In genomic region chr4:180665994-180666818, GRCh38 we compare ENCODE assay signal across 8 cellular contexts.
DNase-seq lines count a peak whose midpoint lies in the region; ATAC-seq, FAIRE-seq and TF ChIP-seq lines count a peak whose summit lies in the region.

No MANE protein-coding gene starts in this region.

- no peak overlapping the region for H3K27ac Mint-ChIP-seq in activated CD4-positive, alpha-beta T cell treated with anti-CD3 and anti-CD28 coated beads, Interleukin-2, amount 10 ng/mL, durations not matched to agents 7 days and 5 days

- H3K4me3 ChIP-seq in K562 (no peak overlapping the region), right lobe of liver (no peak overlapping the region)

- H3K9me3 Mint-ChIP-seq in activated CD4-positive, alpha-beta T cell treated with anti-CD3 and anti-CD28 coated beads, Interleukin-2, amount 10 ng/mL, durations not matched to agents 7 days and 5 days = no peaks in the 10 kb centered on the region

- CTCF ChIA-PET in activated CD4-positive, alpha-beta T cell treated with anti-CD3 and anti-CD28 coated beads, Interleukin-2, amount 10 ng/mL, durations not matched to agents 7 days and 5 days (lab: Charles Lee) = interaction anchor here (1.3 kb wide), 1 partner anchor 8 kb away, joined by 3 read pairs; no protein-coding TSS in a partner anchor
- CTCF ChIA-PET in K562 (lab: Yijun Ruan, JAX; ENCODE audit: low intra/inter-chr PET ratio) = no interaction called here

- no peaks in the 10 kb centered on the region for H3K27me3 ChIP-seq in K562 (ENCODE audit: control insufficient read depth in 2 of 2, insufficient read depth in 2 of 2, low read length in 2 of 2)
- no peaks in the 10 kb centered on the region for H3K27me3 ChIP-seq in right lobe of liver

- TF ChIP-seq CTCF in GM20000 (IDR thresholded peaks at IDR 0.05; ENCODE audit: extremely low read depth, missing control alignments) = peak; percentile 67
- peak in 2 of 3 experiments; percentile 36 to 40; a peak in 3 of 6 replicates for TF ChIP-seq CTCF in K562 (IDR thresholded peaks at IDR 0.05 in 2 of 3, conservative IDR thresholded peaks at IDR 0.05 in 1 of 3; ENCODE audit: insufficient read depth in 2 of 3, low read depth in 1 of 3, low read length in 3 of 3)
- peak; percentile 34 to 63 (median 54) for TF ChIP-seq CTCF in right lobe of liver (IDR thresholded peaks at IDR 0.05)

- DNase-seq in activated CD4-positive, alpha-beta T cell treated with anti-CD3 and anti-CD28 coated beads, Interleukin-2, amount 10 ng/mL, durations not matched to agents 7 days and 5 days = peak; percentile 27
- no peak for DNase-seq in activated CD4-positive, alpha-beta T cell treated with anti-CD3 and anti-CD28 coated beads, Interleukin-2, amount 50 U/mL, for 4 hours
- DNase-seq in GM20000 (ENCODE audit: low spot score) (peak; percentile 45), NCI-H748 (lab: John Stamatoyannopoulos, UW; ENCODE audit: unreplicated experiment) (peak; percentile 75), K562 (ENCODE audit: extremely low read depth in 1 of 4, low spot score in 3 of 4) (peak; percentile 12 to 45 (median 27)), right lobe of liver (no peak), middle frontal gyrus (ENCODE audit: extremely low spot score, low spot score) (no peak)

- WGBS in K562 (ENCODE audit: insufficient coverage, low coverage, missing lambda C conversion rate) = 3% methylated on average over 7 of the region's 7 CpGs
- 14% methylated on average over 7 of the region's 7 CpGs for WGBS in right lobe of liver (ENCODE audit: insufficient coverage, low coverage, low lambda C conversion rate, missing lambda C conversion rate)

- H2AFZ ChIP-seq in K562 (ENCODE audit: low read depth, low read length) = no peak overlapping the region

- BruUV-seq in K562 (replicated peaks; lab: Mats Ljungman, UMichigan) = no TSS peak

- no peak overlapping the region for H3K4me2 ChIP-seq in K562 (ENCODE audit: insufficient read depth, low read length)

- TF ChIP-seq POLR2A in K562 (conservative IDR thresholded peaks at IDR 0.05) (no peak), right lobe of liver (IDR thresholded peaks at IDR 0.05) (no peak)

- in situ Hi-C loops in K562 (cut with MboI) = no loop called here

- no peak overlapping the region for H3K9ac ChIP-seq in K562 (ENCODE audit: insufficient read depth in 1 of 2, low read depth in 2 of 2, low read length in 2 of 2)

- peak; percentile 87 for ATAC-seq in HG03460 (IDR thresholded peaks at IDR 0.05; ENCODE audit: unreplicated experiment)
- peak; percentile 57; the same call in 1 of the 3 replicates for ATAC-seq in K562
- peak; percentile 71 to 88 (median 79) for ATAC-seq in right lobe of liver

- no peaks in the 10 kb centered on the region for H4K20me1 ChIP-seq in K562 (replicated peaks; ENCODE audit: control insufficient read depth, insufficient read depth, low read length)

- no peaks in the 10 kb centered on the region for H3K36me3 Mint-ChIP-seq in activated CD4-positive, alpha-beta T cell treated with anti-CD3 and anti-CD28 coated beads, Interleukin-2, amount 10 ng/mL, durations not matched to agents 7 days and 5 days (ENCODE audit: low read depth)

- H3K9me1 ChIP-seq in K562 (ENCODE audit: control insufficient read depth, insufficient read depth, low read length) = no peaks in the 10 kb centered on the region

- no peak overlapping the region for H3K4me3 Mint-ChIP-seq in activated CD4-positive, alpha-beta T cell treated with anti-CD3 and anti-CD28 coated beads, Interleukin-2, amount 10 ng/mL, durations not matched to agents 7 days and 5 days

- intact Hi-C loops in K562 (cut with micrococcal nuclease) = loop anchor here (2.0 kb wide), 1 partner anchor 863 kb away; no protein-coding TSS in a partner anchor
- intact Hi-C loops in right lobe of liver (cut with DNase I) = no loop called here

- H3K4me1 ChIP-seq in K562 (replicated peaks in 1 of 2; ENCODE audit: control insufficient read depth in 2 of 2, insufficient read depth in 2 of 2, low read length in 2 of 2) (no peaks in the 10 kb centered on the region), right lobe of liver (no peaks in the 10 kb centered on the region)

- H3K27me3 Mint-ChIP-seq in activated CD4-positive, alpha-beta T cell treated with anti-CD3 and anti-CD28 coated beads, Interleukin-2, amount 10 ng/mL, durations not matched to agents 7 days and 5 days = no peaks in the 10 kb centered on the region

- POLR2A ChIA-PET in activated CD4-positive, alpha-beta T cell treated with anti-CD3 and anti-CD28 coated beads, Interleukin-2, amount 10 ng/mL, durations not matched to agents 7 days and 5 days (lab: Charles Lee) = no interaction called here
- POLR2A ChIA-PET in K562 (lab: Yijun Ruan, JAX) = no interaction called here

- TF ChIP-seq RAD21 in K562 (CRISPR knock-in tag; conservative IDR thresholded peaks at IDR 0.05 in 1 of 2, IDR thresholded peaks at IDR 0.05 in 1 of 2) = peak; percentile 27 to 46; a peak in 3 of 4 replicates

- H3K9me3 ChIP-seq in K562 (replicated peaks; ENCODE audit: control insufficient read depth, insufficient read depth, low read depth, low read length) (no peaks in the 10 kb centered on the region), right lobe of liver (no peaks in the 10 kb centered on the region)

- H3K27ac ChIP-seq in K562 (ENCODE audit: extremely low read depth, low read depth, low read length) (no peak overlapping the region), right lobe of liver (no peak overlapping the region)

- H3K36me3 ChIP-seq in K562 (ENCODE audit: control insufficient read depth, insufficient read depth, low read length) = no peaks in the 10 kb centered on the region
- H3K36me3 ChIP-seq in right lobe of liver = no peaks in the 10 kb centered on the region

- FAIRE-seq in K562 (lab: Jason Lieb, UNC) = no peak

- no peaks in the 10 kb centered on the region for H3K79me2 ChIP-seq in K562 (ENCODE audit: control insufficient read depth, insufficient read depth, low read length)

- no peaks in the 10 kb centered on the region for H3K4me1 Mint-ChIP-seq in activated CD4-positive, alpha-beta T cell treated with anti-CD3 and anti-CD28 coated beads, Interleukin-2, amount 10 ng/mL, durations not matched to agents 7 days and 5 days

- no peak for TF ChIP-seq EP300 in K562 (IDR thresholded peaks at IDR 0.05; ENCODE audit: low read length)

TF ChIP-seq in K562, 482 proteins besides CTCF, POLR2A, EP300 and RAD21:
- no peak for TF ChIP-seq CUX1 (CRISPR knock-in tag; IDR thresholded peaks at IDR 0.05)
- TF ChIP-seq NCOR1 (IDR thresholded peaks at IDR 0.05) = no peak

Comparison
In these comparisons a context has a peak if more than half of its experiments do, and no peak if none do; other contexts are left out.
1. DNase-seq: peak in activated CD4-positive, alpha-beta T cell treated with anti-CD3 and anti-CD28 coated beads, Interleukin-2, amount 10 ng/mL, durations not matched to agents 7 days and 5 days (single experiment), GM20000 (single experiment), NCI-H748 (single experiment) and K562 (4 of 4); none in activated CD4-positive, alpha-beta T cell treated with anti-CD3 and anti-CD28 coated beads, Interleukin-2, amount 50 U/mL, for 4 hours (0 of 2), right lobe of liver (0 of 3) and middle frontal gyrus (single experiment).
2. Peak in every context shown above with its lines, with median percentiles within 50 percentile points of each other: CTCF ChIP-seq and ATAC-seq.